Comparison of ENCODE assay signal across 12 cellular contexts in the genomic region with DNA sequence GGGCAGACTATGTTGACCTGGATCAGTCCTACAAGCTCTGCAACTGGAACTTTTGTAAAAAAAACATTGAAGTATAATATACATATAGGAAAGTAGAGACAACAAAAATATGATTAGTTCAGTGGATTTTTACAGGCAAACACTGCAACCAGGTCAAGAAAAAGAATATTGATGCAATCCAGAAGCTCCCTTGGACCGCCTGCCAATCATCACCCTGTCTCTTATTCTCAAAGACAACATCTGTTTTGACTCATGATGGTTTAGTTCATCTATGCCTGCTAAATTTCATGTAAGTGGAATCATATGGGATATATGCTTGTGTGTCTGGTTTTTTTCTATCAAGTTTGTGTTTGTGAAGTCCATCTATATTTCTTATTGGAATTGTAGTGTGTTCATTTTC. TPM values are rescaled to one million over a fixed set of nuclear protein-coding genes. Genes with fewer than 3 reads are reported as not detected.
A peak's percentile ranks its signal among the peaks of the same experiment; 100 is the strongest.
DNase-seq lines count a peak whose midpoint lies in the region; ATAC-seq and TF ChIP-seq lines count a peak whose summit lies in the region.
"Had no signal": no experiment of that assay in that cellular context is flagged by ENCODE, and none has a peak within 500 bp of the region (broad histone marks: within the 10 kb centered on the region; RNA-seq: fewer than 3 reads in every experiment).

No MANE protein-coding gene starts in this region.

- H2AFZ ChIP-seq in fibroblast of lung (ENCODE audit: low read length) = no peak overlapping the region

- CTCF ChIA-PET in activated naive CD4-positive, alpha-beta T cell treated with anti-CD3 and anti-CD28 coated beads, Interleukin-2, amount 10 ng/mL, durations not matched to agents 7 days and 5 days (lab: Charles Lee) = interaction anchor here (1.5 kb wide), 1 partner anchor 33 kb away, joined by 6 read pairs; no protein-coding TSS in a partner anchor
- CTCF ChIA-PET in activated naive CD4-positive, alpha-beta T cell treated with anti-CD3 and anti-CD28 coated beads for 36 hours (lab: Charles Lee) = interaction anchor here (0.6 to 1.5 kb wide), 2 partner anchors 65 to 169 kb away, joined by 3 to 5 read pairs; no protein-coding TSS in a partner anchor

- H3K36me3 Mint-ChIP-seq in activated naive CD4-positive, alpha-beta T cell treated with anti-CD3 and anti-CD28 coated beads, Interleukin-2, amount 10 ng/mL, durations not matched to agents 7 days and 5 days = peaks cover 13% of the 10 kb centered on the region
- H3K36me3 Mint-ChIP-seq in activated naive CD4-positive, alpha-beta T cell treated with anti-CD3 and anti-CD28 coated beads for 36 hours (ENCODE audit: low read depth) = no peaks in the 10 kb centered on the region
- H3K36me3 Mint-ChIP-seq in activated T-helper 1 cell treated with anti-CD3 and anti-CD28 coated beads, Interleukin-12 subunit alpha, Interleukin-12 subunit beta, Interleukin-2, Interleukin-4 antibody, amounts not matched to agents 30 ng/mL and 10 ng/mL and 1 ng/mL, durations not matched to agents 14 hours and 24 hours and 36 hours (ENCODE audit: low read depth) = peaks cover 3% of the 10 kb centered on the region

- peaks cover 49% of the 10 kb centered on the region for H3K4me1 Mint-ChIP-seq in activated naive CD4-positive, alpha-beta T cell treated with anti-CD3 and anti-CD28 coated beads, Interleukin-2, amount 10 ng/mL, durations not matched to agents 7 days and 5 days
- H3K4me1 Mint-ChIP-seq in activated naive CD4-positive, alpha-beta T cell treated with anti-CD3 and anti-CD28 coated beads for 36 hours (ENCODE audit: low read depth) = peaks cover 25% of the 10 kb centered on the region
- peaks cover 45% of the 10 kb centered on the region for H3K4me1 Mint-ChIP-seq in activated T-helper 1 cell treated with anti-CD3 and anti-CD28 coated beads, Interleukin-12 subunit alpha, Interleukin-12 subunit beta, Interleukin-2, Interleukin-4 antibody, amounts not matched to agents 30 ng/mL and 10 ng/mL and 1 ng/mL, durations not matched to agents 14 hours and 24 hours and 36 hours (ENCODE audit: low read depth)

- intact Hi-C loops in activated naive CD4-positive, alpha-beta T cell treated with anti-CD3 and anti-CD28 coated beads for 36 hours (cut with micrococcal nuclease) = loop anchor here (1.0 kb wide), 4 partner anchors 28 to 359 kb away; a partner anchor contains a TSS
- intact Hi-C loops in activated T-helper 1 cell treated with anti-CD3 and anti-CD28 coated beads, Interleukin-12 subunit alpha, Interleukin-12 subunit beta, Interleukin-2, Interleukin-4 antibody, amounts not matched to agents 30 ng/mL and 10 ng/mL and 1 ng/mL, durations not matched to agents 14 hours and 24 hours and 36 hours (cut with micrococcal nuclease) = loop anchor here (1.0 kb wide), 1 partner anchor 34 kb away; no protein-coding TSS in a partner anchor

- H3K36me3 ChIP-seq in fibroblast of lung (ENCODE audit: control insufficient read depth, insufficient read depth, low read length) = no peaks in the 10 kb centered on the region
- no peaks in the 10 kb centered on the region for H3K36me3 ChIP-seq in thoracic aorta
- H3K36me3 ChIP-seq: heart left ventricle had no signal

- H3K4me1 ChIP-seq in fibroblast of lung (ENCODE audit: control insufficient read depth, extremely low read depth, insufficient read depth, low read length) (peaks cover 18% of the 10 kb centered on the region), thoracic aorta (ENCODE audit: control insufficient read depth in 1 of 2, low read depth in 2 of 2) (peaks cover 26 to 32% of the 10 kb centered on the region in 2 donors)

- no peaks in the 10 kb centered on the region for H3K27me3 ChIP-seq in fibroblast of lung (ENCODE audit: control insufficient read depth, insufficient read depth, low read length)
- no peaks in the 10 kb centered on the region for H3K27me3 ChIP-seq in thoracic aorta (replicated peaks; ENCODE audit: insufficient read depth)
- H3K27me3 ChIP-seq: heart left ventricle had no signal

- peak overlapping the region; percentile 87 for H3K27ac Mint-ChIP-seq in activated naive CD4-positive, alpha-beta T cell treated with anti-CD3 and anti-CD28 coated beads, Interleukin-2, amount 10 ng/mL, durations not matched to agents 7 days and 5 days
- no peak overlapping the region for H3K27ac Mint-ChIP-seq in activated naive CD4-positive, alpha-beta T cell treated with anti-CD3 and anti-CD28 coated beads for 36 hours
- H3K27ac Mint-ChIP-seq in activated T-helper 1 cell treated with anti-CD3 and anti-CD28 coated beads, Interleukin-12 subunit alpha, Interleukin-12 subunit beta, Interleukin-2, Interleukin-4 antibody, amounts not matched to agents 30 ng/mL and 10 ng/mL and 1 ng/mL, durations not matched to agents 14 hours and 24 hours and 36 hours = peak overlapping the region; percentile 80

- H3K9me3 ChIP-seq in fibroblast of lung (ENCODE audit: control insufficient read depth, insufficient read depth, low read depth, low read length) (no peaks in the 10 kb centered on the region), thoracic aorta (no peaks in the 10 kb centered on the region)

- no peak for ATAC-seq in thoracic aorta (ENCODE audit: insufficient number of reproducible peaks, low FRiP score, low read depth)
- ATAC-seq in HG02981 (IDR thresholded peaks at IDR 0.05; ENCODE audit: unreplicated experiment) = no peak
- ATAC-seq in HG02970 (IDR thresholded peaks at IDR 0.05; ENCODE audit: low FRiP score, unreplicated experiment) = no peak
- ATAC-seq: Panc1 had no signal

- no peak for DNase-seq in activated naive CD4-positive, alpha-beta T cell treated with anti-CD3 and anti-CD28 coated beads, Interleukin-2, amount 10 ng/mL, durations not matched to agents 7 days and 5 days
- no peak for DNase-seq in activated naive CD4-positive, alpha-beta T cell treated with anti-CD3 and anti-CD28 coated beads for 36 hours
- no peak for DNase-seq in activated T-helper 1 cell treated with anti-CD3 and anti-CD28 coated beads, Interleukin-12 subunit alpha, Interleukin-12 subunit beta, Interleukin-2, Interleukin-4 antibody, amounts not matched to agents 30 ng/mL and 10 ng/mL and 1 ng/mL, durations not matched to agents 14 hours and 24 hours and 36 hours (ENCODE audit: low spot score)
- DNase-seq in fibroblast of lung (ENCODE audit: low read depth in 2 of 2) = no peak
- DNase-seq in thoracic aorta (ENCODE audit: low spot score) = no peak
- DNase-seq in NCI-H2029 (lab: John Stamatoyannopoulos, UW) = no peak
- DNase-seq: heart left ventricle, naive B cell had no signal

- peaks cover 25% of the 10 kb centered on the region for H3K27me3 Mint-ChIP-seq in activated naive CD4-positive, alpha-beta T cell treated with anti-CD3 and anti-CD28 coated beads, Interleukin-2, amount 10 ng/mL, durations not matched to agents 7 days and 5 days
- peaks cover 9% of the 10 kb centered on the region for H3K27me3 Mint-ChIP-seq in activated naive CD4-positive, alpha-beta T cell treated with anti-CD3 and anti-CD28 coated beads for 36 hours (ENCODE audit: low read depth)
- peaks cover 9% of the 10 kb centered on the region for H3K27me3 Mint-ChIP-seq in activated T-helper 1 cell treated with anti-CD3 and anti-CD28 coated beads, Interleukin-12 subunit alpha, Interleukin-12 subunit beta, Interleukin-2, Interleukin-4 antibody, amounts not matched to agents 30 ng/mL and 10 ng/mL and 1 ng/mL, durations not matched to agents 14 hours and 24 hours and 36 hours (ENCODE audit: insufficient read depth)
- H3K27me3 Mint-ChIP-seq: naive B cell; stimulated activated memory B cell treated with anti-CD40 and anti-IgM and Interleukin-4, amounts not matched to agents 10 μg/mL and 1 μg/mL and 100 μg/mL, for 72 hours had no signal

- no peak overlapping the region for H3K9ac ChIP-seq in fibroblast of lung (ENCODE audit: insufficient read depth, low read length)

- H3K9me3 Mint-ChIP-seq in activated naive CD4-positive, alpha-beta T cell treated with anti-CD3 and anti-CD28 coated beads, Interleukin-2, amount 10 ng/mL, durations not matched to agents 7 days and 5 days = peaks cover 8% of the 10 kb centered on the region
- H3K9me3 Mint-ChIP-seq in activated naive CD4-positive, alpha-beta T cell treated with anti-CD3 and anti-CD28 coated beads for 36 hours = no peaks in the 10 kb centered on the region
- H3K9me3 Mint-ChIP-seq in activated T-helper 1 cell treated with anti-CD3 and anti-CD28 coated beads, Interleukin-12 subunit alpha, Interleukin-12 subunit beta, Interleukin-2, Interleukin-4 antibody, amounts not matched to agents 30 ng/mL and 10 ng/mL and 1 ng/mL, durations not matched to agents 14 hours and 24 hours and 36 hours = no peaks in the 10 kb centered on the region

- no peaks in the 10 kb centered on the region for H4K20me1 ChIP-seq in fibroblast of lung (ENCODE audit: control insufficient read depth, extremely low read depth, insufficient read depth, low read length)

- H3K4me2 ChIP-seq in fibroblast of lung (ENCODE audit: extremely low read depth, insufficient read depth, low read length) = peak overlapping the region; percentile 51

- H3K4me3 Mint-ChIP-seq in activated naive CD4-positive, alpha-beta T cell treated with anti-CD3 and anti-CD28 coated beads, Interleukin-2, amount 10 ng/mL, durations not matched to agents 7 days and 5 days = no peak overlapping the region
- no peak overlapping the region for H3K4me3 Mint-ChIP-seq in activated naive CD4-positive, alpha-beta T cell treated with anti-CD3 and anti-CD28 coated beads for 36 hours
- H3K4me3 Mint-ChIP-seq in activated T-helper 1 cell treated with anti-CD3 and anti-CD28 coated beads, Interleukin-12 subunit alpha, Interleukin-12 subunit beta, Interleukin-2, Interleukin-4 antibody, amounts not matched to agents 30 ng/mL and 10 ng/mL and 1 ng/mL, durations not matched to agents 14 hours and 24 hours and 36 hours = no peak overlapping the region
- H3K4me3 Mint-ChIP-seq: stimulated activated memory B cell treated with anti-CD40 and anti-IgM and Interleukin-4, amounts not matched to agents 10 μg/mL and 1 μg/mL and 100 μg/mL, for 72 hours had no signal

- H3K4me3 ChIP-seq in fibroblast of lung (replicated peaks in 1 of 4; ENCODE audit: control extremely low read depth in 1 of 4, insufficient read depth in 1 of 4, low read depth in 3 of 4, low read length in 4 of 4) (no peak overlapping the region), thoracic aorta (no peak overlapping the region)

- H3K79me2 ChIP-seq in fibroblast of lung (ENCODE audit: control insufficient read depth, insufficient read depth, low read length) = no peaks in the 10 kb centered on the region

- TF ChIP-seq CTCF in fibroblast of lung (conservative IDR thresholded peaks at IDR 0.05 in 1 of 2, IDR thresholded peaks at IDR 0.05 in 1 of 2; ENCODE audit: low read depth in 1 of 2, low read length in 2 of 2) (no peak), thoracic aorta (IDR thresholded peaks at IDR 0.05) (no peak)

- H3K27ac ChIP-seq in fibroblast of lung (ENCODE audit: insufficient read depth, low read length) = peak overlapping the region; percentile 97
- peak overlapping the region; percentile 56 to 57 for H3K27ac ChIP-seq in thoracic aorta

RNA-seq across cellular contexts. Expression of a gene that starts 7.7 kb away (rescaled TPM):
- total RNA-seq in activated naive CD4-positive, alpha-beta T cell treated with anti-CD3 and anti-CD28 coated beads for 36 hours = 10 to 100 TPM; 19.5 to 19.7 TPM
- 36.8 and 45.7 TPM in 2 replicates for total RNA-seq in activated T-helper 1 cell treated with anti-CD3 and anti-CD28 coated beads, Interleukin-12 subunit alpha, Interleukin-12 subunit beta, Interleukin-2, Interleukin-4 antibody, amounts not matched to agents 30 ng/mL and 10 ng/mL and 1 ng/mL, durations not matched to agents 14 hours and 24 hours and 36 hours
- total RNA-seq in fibroblast of lung (168 and 197 TPM in 2 replicates), thoracic aorta (100 to 1,000 TPM in 1 of 2 donors, 10 to 100 TPM in 1; 82.2 to 157 TPM)
- polyA plus RNA-seq in fibroblast of lung = 211 and 215 TPM in 2 replicates
- 108 and 112 TPM in 2 replicates for polyA plus RNA-seq in fibroblast of lung (2012)
- polyA minus RNA-seq in fibroblast of lung (ENCODE audit: low replicate concordance) = 22.5 and 37.1 TPM in 2 replicates
